In genomic region chr14:59017285-59017965, GRCh38 we compare ENCODE assay signal across 19 cellular contexts.
DNase-seq lines count a peak whose midpoint lies in the region; ATAC-seq and TF ChIP-seq lines count a peak whose summit lies in the region.
"Had no signal": no experiment of that assay in that cellular context is flagged by ENCODE, and none has a peak within 500 bp of the region (broad histone marks: within the 10 kb centered on the region; RNA-seq: fewer than 3 reads in every experiment).

No MANE protein-coding gene starts in this region.

- H3K4me1 Mint-ChIP-seq in activated T-cell treated with anti-CD3 and anti-CD28 coated beads, Interleukin-2, amount 50 U/mL, for 4 hours (ENCODE audit: low read depth): no peaks in the 10 kb centered on the region
- H3K4me1 Mint-ChIP-seq: CD14-positive monocyte; CD4-positive, alpha-beta memory T cell had no signal

- no peaks in the 10 kb centered on the region for H3K36me3 Mint-ChIP-seq in activated T-cell treated with anti-CD3 and anti-CD28 coated beads, Interleukin-2, amount 50 U/mL, for 4 hours (ENCODE audit: insufficient read depth)
- H3K36me3 Mint-ChIP-seq: CD14-positive monocyte; CD4-positive, alpha-beta memory T cell had no signal

- TF ChIP-seq CTCF in SK-N-SH (IDR thresholded peaks at IDR 0.05) (no peak), fibroblast of the aortic adventitia (IDR thresholded peaks at IDR 0.05; ENCODE audit: insufficient read depth, low read length) (no peak), osteoblast (IDR thresholded peaks at IDR 0.05; ENCODE audit: extremely low read depth, low read depth, low read length) (no peak)

- no peak for ATAC-seq in activated T-cell treated with anti-CD3 and anti-CD28 coated beads, Interleukin-2, amount 50 U/mL, for 4 hours
- ATAC-seq: HCT116 had no signal

- POLR2A ChIA-PET in SK-N-SH (lab: Yijun Ruan, JAX): no interaction called here

- H2AFZ ChIP-seq in SK-N-SH (ENCODE audit: low read depth): no peak overlapping the region
- no peak overlapping the region for H2AFZ ChIP-seq in osteoblast (ENCODE audit: low read length)

- peak overlapping the region in 1 of 2 experiments; percentile 50; a peak in 1 of 4 replicates for H3K27ac ChIP-seq in SK-N-SH (ENCODE audit: low read depth in 2 of 2, low read length in 1 of 2)
- no peak overlapping the region for H3K27ac ChIP-seq in osteoblast (ENCODE audit: low read depth, low read length)
- H3K27ac ChIP-seq: BLaER1, HL-60 had no signal

- TF ChIP-seq EP300 in SK-N-SH (IDR thresholded peaks at IDR 0.05; ENCODE audit: borderline replicate concordance in 1 of 2, low read depth in 1 of 2, low read length in 1 of 2): peak in 1 of 2 experiments; percentile 28; a peak in 1 of 4 replicates

- no peak overlapping the region for H3K9ac ChIP-seq in SK-N-SH
- H3K9ac ChIP-seq: BLaER1 had no signal

- DNase-seq in SK-N-SH (no peak), fibroblast of the aortic adventitia (ENCODE audit: low read depth) (peak; percentile 79), osteoblast (ENCODE audit: insufficient read length, low spot score, missing footprints) (peak; percentile 36), NK-92 (lab: John Stamatoyannopoulos, UW; ENCODE audit: unreplicated experiment) (no peak), KG1 (lab: John Stamatoyannopoulos, UW) (no peak), kidney glomerular epithelial cell (lab: John Stamatoyannopoulos, UW) (no peak)
- no peak for DNase-seq in activated T-cell treated with anti-CD3 and anti-CD28 coated beads, Interleukin-2, amount 50 U/mL, for 4 hours
- DNase-seq: CD4-positive, alpha-beta memory T cell; DMS153; DMS79; GDM1; GOT3; H7; HFFc6; IMR-90 had no signal

- no peaks in the 10 kb centered on the region for H3K9me2 ChIP-seq in SK-N-SH

- H3K27me3 ChIP-seq in SK-N-SH (ENCODE audit: insufficient read depth) (no peaks in the 10 kb centered on the region), osteoblast (ENCODE audit: insufficient read depth, low read length) (no peaks in the 10 kb centered on the region)
- H3K27me3 ChIP-seq: BLaER1 had no signal

- H3F3A ChIP-seq in SK-N-SH (replicated peaks; ENCODE audit: insufficient read depth): no peaks in the 10 kb centered on the region

- no peaks in the 10 kb centered on the region for H4K20me1 ChIP-seq in SK-N-SH (ENCODE audit: insufficient read depth)
- H4K20me1 ChIP-seq in osteoblast (ENCODE audit: insufficient read depth, low read length): no peaks in the 10 kb centered on the region
- H4K20me1 ChIP-seq: BLaER1 had no signal

- no peak overlapping the region for H3K4me3 Mint-ChIP-seq in activated T-cell treated with anti-CD3 and anti-CD28 coated beads, Interleukin-2, amount 50 U/mL, for 4 hours
- H3K4me3 Mint-ChIP-seq: CD14-positive monocyte; CD4-positive, alpha-beta memory T cell; HFFc6 had no signal

- WGBS in SK-N-SH (ENCODE audit: low lambda C conversion rate): 50% methylated on average over 5 of the region's 5 CpGs

- no peak overlapping the region for H3K4me3 ChIP-seq in SK-N-SH (ENCODE audit: low read depth in 2 of 2, low read length in 1 of 2)
- H3K4me3 ChIP-seq in fibroblast of the aortic adventitia (ENCODE audit: low read depth, low read length): no peak overlapping the region
- no peak overlapping the region for H3K4me3 ChIP-seq in osteoblast (ENCODE audit: insufficient read depth, low read length)
- H3K4me3 ChIP-seq: BLaER1 had no signal

- H3K36me3 ChIP-seq in SK-N-SH (replicated peaks in 1 of 2; ENCODE audit: control insufficient read depth in 1 of 2, insufficient read depth in 2 of 2, low read length in 1 of 2) (no peaks in the 10 kb centered on the region), osteoblast (ENCODE audit: insufficient read depth, low read length) (no peaks in the 10 kb centered on the region)
- H3K36me3 ChIP-seq: BLaER1 had no signal

- no peak for TF ChIP-seq RAD21 in SK-N-SH (IDR thresholded peaks at IDR 0.05; ENCODE audit: low read length)

- H3K79me2 ChIP-seq in SK-N-SH (ENCODE audit: insufficient read depth) (no peaks in the 10 kb centered on the region), osteoblast (ENCODE audit: insufficient read depth, low read length) (no peaks in the 10 kb centered on the region)

- H3K4me1 ChIP-seq in SK-N-SH (ENCODE audit: control insufficient read depth in 1 of 2, insufficient read depth in 2 of 2, low read depth in 1 of 2, low read length in 1 of 2): no peaks in the 10 kb centered on the region; a peak in 2 of 4 replicates
- no peaks in the 10 kb centered on the region for H3K4me1 ChIP-seq in osteoblast (ENCODE audit: insufficient read depth, low read length)
- H3K4me1 ChIP-seq: BLaER1 had no signal

- H3K27me3 Mint-ChIP-seq in activated T-cell treated with anti-CD3 and anti-CD28 coated beads, Interleukin-2, amount 50 U/mL, for 4 hours (ENCODE audit: low read depth): peaks cover 1% of the 10 kb centered on the region

- CTCF ChIA-PET in SK-N-SH (lab: Yijun Ruan, JAX): interaction anchor here (1.0 to 3.2 kb wide), 5 partner anchors 11 to 516 kb away, joined by 3 to 19 read pairs (median 3); no protein-coding TSS in a partner anchor

- H3K9me3 ChIP-seq in SK-N-SH: no peaks in the 10 kb centered on the region
- H3K9me3 ChIP-seq in osteoblast (ENCODE audit: low read depth, low read length): peaks cover 3% of the 10 kb centered on the region

- H3K9me3 Mint-ChIP-seq in activated T-cell treated with anti-CD3 and anti-CD28 coated beads, Interleukin-2, amount 50 U/mL, for 4 hours: peaks cover 12% of the 10 kb centered on the region

- H3K4me2 ChIP-seq in SK-N-SH (peak overlapping the region; percentile 26; the same call in 1 of the 2 replicates), osteoblast (ENCODE audit: insufficient read depth, low read length) (no peak overlapping the region)
- H3K4me2 ChIP-seq: BLaER1 had no signal

TF ChIP-seq in SK-N-SH, 30 proteins besides CTCF, POLR2A, EP300 and RAD21 (continues in another document):
- TF ChIP-seq MEF2A (IDR thresholded peaks at IDR 0.05; ENCODE audit: borderline replicate concordance, low read depth): peak; percentile 63; the same call in 1 of the 2 replicates
- no peak for TF ChIP-seq NFIC (IDR thresholded peaks at IDR 0.05; ENCODE audit: borderline replicate concordance)
- TF ChIP-seq FOSL2 (IDR thresholded peaks at IDR 0.05; ENCODE audit: borderline replicate concordance, low read depth): no peak
- peak; percentile 20; the same call in 1 of the 2 replicates for TF ChIP-seq JUND (IDR thresholded peaks at IDR 0.05)
- TF ChIP-seq POLR2AphosphoS5 (IDR thresholded peaks at IDR 0.05; ENCODE audit: low read depth, low read length): no peak
- no peak for TF ChIP-seq TAF1 (IDR thresholded peaks at IDR 0.05; ENCODE audit: borderline replicate concordance, low read depth, low read length)
- no peak for TF ChIP-seq IRF3 (IDR thresholded peaks at IDR 0.05; ENCODE audit: low read depth, low read length)
- TF ChIP-seq TCF12 (IDR thresholded peaks at IDR 0.05): peak; percentile 67
- no peak for TF ChIP-seq ZBTB33 (IDR thresholded peaks at IDR 0.05; ENCODE audit: borderline replicate concordance, low read depth)
- no peak for TF ChIP-seq RXRA (IDR thresholded peaks at IDR 0.05; ENCODE audit: borderline replicate concordance, low read depth)
- TF ChIP-seq FOXM1 (IDR thresholded peaks at IDR 0.05; ENCODE audit: low read depth): no peak
- TF ChIP-seq USF1 (IDR thresholded peaks at IDR 0.05; ENCODE audit: borderline replicate concordance, low read depth): no peak
- TF ChIP-seq GATA2 (CRISPR knock-in tag; IDR thresholded peaks at IDR 0.05): no peak

Comparison
In these comparisons a context has a peak if more than half of its experiments do, and no peak if none do; other contexts are left out.
1. DNase-seq: peak in fibroblast of the aortic adventitia (single experiment) and osteoblast (single experiment); none in SK-N-SH (single experiment), NK-92 (single experiment), KG1 (single experiment), kidney glomerular epithelial cell (single experiment) and activated T-cell treated with anti-CD3 and anti-CD28 coated beads, Interleukin-2, amount 50 U/mL, for 4 hours (single experiment).